In the genomic region with DNA sequence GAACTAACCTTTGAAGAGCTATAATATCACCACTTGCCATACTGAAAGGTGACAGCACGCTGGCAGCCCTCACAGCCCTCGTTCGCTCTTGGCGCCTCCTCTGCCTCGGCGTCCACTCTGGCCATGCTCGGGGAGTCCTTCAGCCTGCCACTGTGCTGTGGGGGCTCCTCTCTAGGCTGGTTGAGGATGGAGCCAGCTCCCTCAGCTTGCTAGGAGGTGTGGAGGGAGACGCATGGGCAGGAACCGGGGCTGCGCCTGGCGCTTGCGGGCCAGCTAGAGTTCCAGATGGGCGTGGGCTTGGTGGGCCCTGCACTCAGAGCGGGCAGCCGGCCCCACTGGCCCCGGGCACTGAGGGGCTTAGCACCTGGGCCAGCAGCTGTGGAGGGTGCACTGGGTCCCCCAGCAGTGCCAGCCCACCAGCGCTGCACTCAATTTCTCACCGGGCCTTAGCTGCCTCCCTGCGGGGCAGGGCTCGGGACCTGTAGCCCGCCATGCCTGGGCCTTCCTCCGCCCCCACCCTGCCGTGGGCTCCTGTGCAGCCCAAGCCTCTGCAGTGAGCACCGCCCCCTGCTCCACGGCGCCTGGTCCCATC, we compare ENCODE assay signal across 27 cellular contexts.
"Had no signal": no experiment of that assay in that cellular context is flagged by ENCODE, and none has a peak within 500 bp of the region (broad histone marks: within the 10 kb centered on the region; RNA-seq: fewer than 3 reads in every experiment).

No MANE protein-coding gene starts in this region.

- H3K27me3 ChIP-seq: colonic mucosa, esophagus squamous epithelium, gastrocnemius medialis, heart left ventricle, hepatocyte had no signal

- H3K4me3 ChIP-seq: colonic mucosa, esophagus squamous epithelium, gastrocnemius medialis, heart left ventricle, hepatocyte, left ventricle myocardium inferior, lower lobe of right lung, mucosa of descending colon had no signal

- H3K4me3 Mint-ChIP-seq: dendritic cell treated with granulocyte-macrophage colony-stimulating factor and Interleukin-4, amounts not matched to agents 40 ng/mL and 50 ng/mL, for 4 days; effector memory CD8-positive, alpha-beta T cell; endodermal cell; immature natural killer cell; mesothelial cell of epicardium had no signal

- H3K27me3 Mint-ChIP-seq: dendritic cell treated with granulocyte-macrophage colony-stimulating factor and Interleukin-4, amounts not matched to agents 40 ng/mL and 50 ng/mL, for 4 days; effector memory CD8-positive, alpha-beta T cell had no signal

- H3K4me1 Mint-ChIP-seq: endodermal cell, immature natural killer cell, mesothelial cell of epicardium had no signal

- DNase-seq: colonic mucosa; cortex of kidney; effector CD8-positive, alpha-beta T cell; effector memory CD8-positive, alpha-beta T cell; endodermal cell; erythroblast; esophagus squamous epithelium; foreskin fibroblast; foreskin melanocyte; gastrocnemius medialis; heart left ventricle; hypothalamus; immature natural killer cell; islet precursor cell; kidney; kidney glomerular epithelial cell; left colon; left ventricle myocardium inferior; lower lobe of right lung; mesenchymal stem cell; mucosa of descending colon had no signal

- H3K27ac Mint-ChIP-seq: dendritic cell treated with granulocyte-macrophage colony-stimulating factor and Interleukin-4, amounts not matched to agents 40 ng/mL and 50 ng/mL, for 4 days; effector memory CD8-positive, alpha-beta T cell; endodermal cell; immature natural killer cell; mesothelial cell of epicardium had no signal

- H3K27ac ChIP-seq: colonic mucosa, epithelial cell of prostate, esophagus squamous epithelium, gastrocnemius medialis, heart left ventricle, hepatocyte, left ventricle myocardium inferior, lower lobe of right lung had no signal

- H3K36me3 Mint-ChIP-seq: immature natural killer cell, mesothelial cell of epicardium had no signal

- ATAC-seq: effector memory CD8-positive, alpha-beta T cell; esophagus mucosa; gastrocnemius medialis; heart left ventricle; left colon; left lobe of liver; mucosa of descending colon had no signal

- H3K9me3 ChIP-seq: colonic mucosa, gastrocnemius medialis, lower lobe of right lung, mucosa of descending colon had no signal

- H3K4me1 ChIP-seq: colonic mucosa, esophagus squamous epithelium, gastrocnemius medialis, heart left ventricle, left ventricle myocardium inferior, lower lobe of right lung had no signal
